8 cellular contexts compared by ENCODE assay signal in genomic region chr16:84585886-84586285, GRCh38. TPM values are rescaled to one million over a fixed set of nuclear protein-coding genes. Genes with fewer than 3 reads are reported as not detected.
DNase-seq lines count a peak whose midpoint lies in the region; ATAC-seq and TF ChIP-seq lines count a peak whose summit lies in the region.

No MANE protein-coding gene starts in this region.

- peak; percentile 45 for ATAC-seq in HG03135 (IDR thresholded peaks at IDR 0.05; ENCODE audit: unreplicated experiment)
- ATAC-seq in activated naive CD8-positive, alpha-beta T cell treated with anti-CD3 and anti-CD28 coated beads, Interleukin-2, amount 50 U/mL, for 24 hours: no peak
- ATAC-seq in HG02840 (IDR thresholded peaks at IDR 0.05; ENCODE audit: low FRiP score, unreplicated experiment): no peak

- no peaks in the 10 kb centered on the region for H3K27me3 Mint-ChIP-seq in activated naive CD8-positive, alpha-beta T cell
- H3K27me3 Mint-ChIP-seq in activated naive CD8-positive, alpha-beta T cell treated with anti-CD3 and anti-CD28 coated beads for 36 hours: no peaks in the 10 kb centered on the region
- H3K27me3 Mint-ChIP-seq in activated naive CD8-positive, alpha-beta T cell treated with anti-CD3 and anti-CD28 coated beads, Interleukin-2, amount 50 U/mL, for 24 hours: no peaks in the 10 kb centered on the region
- H3K27me3 Mint-ChIP-seq in osteocyte (ENCODE audit: unreplicated experiment): no peaks in the 10 kb centered on the region

- H3K4me3 Mint-ChIP-seq in activated naive CD8-positive, alpha-beta T cell: no peak overlapping the region
- H3K4me3 Mint-ChIP-seq in activated naive CD8-positive, alpha-beta T cell treated with anti-CD3 and anti-CD28 coated beads for 36 hours: no peak overlapping the region
- H3K4me3 Mint-ChIP-seq in activated naive CD8-positive, alpha-beta T cell treated with anti-CD3 and anti-CD28 coated beads, Interleukin-2, amount 50 U/mL, for 24 hours: no peak overlapping the region
- H3K4me3 Mint-ChIP-seq in osteocyte (ENCODE audit: unreplicated experiment): no peak overlapping the region

- DNase-seq in activated naive CD8-positive, alpha-beta T cell treated with anti-CD3 and anti-CD28 coated beads for 36 hours: no peak
- no peak for DNase-seq in activated naive CD8-positive, alpha-beta T cell treated with anti-CD3 and anti-CD28 coated beads, Interleukin-2, amount 50 U/mL, for 24 hours
- DNase-seq in osteocyte (ENCODE audit: extremely low spot score, unreplicated experiment): no peak
- DNase-seq in NCI-H2171 (lab: John Stamatoyannopoulos, UW): no peak
- DNase-seq in cortex of kidney (lab: John Stamatoyannopoulos, UW): no peak

- peaks cover 2% of the 10 kb centered on the region for H3K36me3 Mint-ChIP-seq in activated naive CD8-positive, alpha-beta T cell
- peaks cover 38% of the 10 kb centered on the region for H3K36me3 Mint-ChIP-seq in activated naive CD8-positive, alpha-beta T cell treated with anti-CD3 and anti-CD28 coated beads for 36 hours
- H3K36me3 Mint-ChIP-seq in activated naive CD8-positive, alpha-beta T cell treated with anti-CD3 and anti-CD28 coated beads, Interleukin-2, amount 50 U/mL, for 24 hours (ENCODE audit: low read depth): peaks cover 53% of the 10 kb centered on the region
- H3K36me3 Mint-ChIP-seq in osteocyte (ENCODE audit: unreplicated experiment): no peaks in the 10 kb centered on the region

- H3K9me3 Mint-ChIP-seq in activated naive CD8-positive, alpha-beta T cell (ENCODE audit: low read depth): no peaks in the 10 kb centered on the region
- H3K9me3 Mint-ChIP-seq in activated naive CD8-positive, alpha-beta T cell treated with anti-CD3 and anti-CD28 coated beads for 36 hours: no peaks in the 10 kb centered on the region
- no peaks in the 10 kb centered on the region for H3K9me3 Mint-ChIP-seq in activated naive CD8-positive, alpha-beta T cell treated with anti-CD3 and anti-CD28 coated beads, Interleukin-2, amount 50 U/mL, for 24 hours
- H3K9me3 Mint-ChIP-seq in osteocyte (ENCODE audit: unreplicated experiment): no peaks in the 10 kb centered on the region

- H3K27ac Mint-ChIP-seq in activated naive CD8-positive, alpha-beta T cell: peak overlapping the region; percentile 43
- H3K27ac Mint-ChIP-seq in activated naive CD8-positive, alpha-beta T cell treated with anti-CD3 and anti-CD28 coated beads for 36 hours: no peak overlapping the region
- peak overlapping the region; percentile 39 for H3K27ac Mint-ChIP-seq in activated naive CD8-positive, alpha-beta T cell treated with anti-CD3 and anti-CD28 coated beads, Interleukin-2, amount 50 U/mL, for 24 hours
- peak overlapping the region; percentile 1 for H3K27ac Mint-ChIP-seq in osteocyte (ENCODE audit: unreplicated experiment)

- TF ChIP-seq CTCF in osteocyte (IDR thresholded peaks at IDR 0.05): no peak

- H3K4me1 Mint-ChIP-seq in activated naive CD8-positive, alpha-beta T cell (ENCODE audit: low read depth): peaks cover 33% of the 10 kb centered on the region
- peaks cover 11% of the 10 kb centered on the region for H3K4me1 Mint-ChIP-seq in activated naive CD8-positive, alpha-beta T cell treated with anti-CD3 and anti-CD28 coated beads for 36 hours
- H3K4me1 Mint-ChIP-seq in activated naive CD8-positive, alpha-beta T cell treated with anti-CD3 and anti-CD28 coated beads, Interleukin-2, amount 50 U/mL, for 24 hours: peaks cover 22% of the 10 kb centered on the region
- H3K4me1 Mint-ChIP-seq in osteocyte (ENCODE audit: unreplicated experiment): peaks cover 13% of the 10 kb centered on the region

RNA-seq across cellular contexts. Expression of gene COTL1, which starts 32.0 kb away (rescaled TPM):
- total RNA-seq in activated naive CD8-positive, alpha-beta T cell treated with anti-CD3 and anti-CD28 coated beads for 36 hours: 100 to 1,000 TPM; 588 to 605 TPM
- total RNA-seq in osteocyte: 102 and 103 TPM in 2 replicates
